Comparison of ENCODE assay signal across 10 cellular contexts in genomic region chr12:110498984-110499706, GRCh38. TPM values are rescaled to one million over a fixed set of nuclear protein-coding genes. Genes with fewer than 3 reads are reported as not detected.
DNase-seq lines count a peak whose midpoint lies in the region; ATAC-seq and TF ChIP-seq lines count a peak whose summit lies in the region.
"Had no signal": no experiment of that assay in that cellular context is flagged by ENCODE, and none has a peak within 500 bp of the region (broad histone marks: within the 10 kb centered on the region; RNA-seq: fewer than 3 reads in every experiment).

No MANE protein-coding gene starts in this region.

- H3K9me3 ChIP-seq in smooth muscle cell (replicated peaks; ENCODE audit: low read depth) (no peaks in the 10 kb centered on the region), vagina (no peaks in the 10 kb centered on the region)

- H3K4me3 ChIP-seq in smooth muscle cell (no peak overlapping the region), vagina (no peak overlapping the region)

- peaks cover 9% of the 10 kb centered on the region for H3K4me1 ChIP-seq in smooth muscle cell (ENCODE audit: low read depth)
- H3K4me1 ChIP-seq in vagina, result peaks cover 38% of the 10 kb centered on the region

- H3K27ac Mint-ChIP-seq in activated CD4-positive, alpha-beta T cell treated with anti-CD3 and anti-CD28 coated beads, Interleukin-2, amount 10 ng/mL, durations not matched to agents 24 days and 14 days, result peak overlapping the region; percentile 67

- H3K27me3 Mint-ChIP-seq in activated CD4-positive, alpha-beta T cell treated with anti-CD3 and anti-CD28 coated beads, Interleukin-2, amount 10 ng/mL, durations not matched to agents 24 days and 14 days, result peaks cover 2% of the 10 kb centered on the region

- H3K4me3 Mint-ChIP-seq in activated CD4-positive, alpha-beta T cell treated with anti-CD3 and anti-CD28 coated beads, Interleukin-2, amount 10 ng/mL, durations not matched to agents 24 days and 14 days, result peak overlapping the region; percentile 56

- no peak for DNase-seq in activated CD4-positive, alpha-beta T cell treated with anti-CD3 and anti-CD28 coated beads, Interleukin-2, amount 10 ng/mL, durations not matched to agents 24 days and 14 days
- no peak for DNase-seq in activated CD4-positive, alpha-beta T cell treated with anti-CD3 and anti-CD28 coated beads for 48 hours
- DNase-seq in RWPE1 (ENCODE audit: low spot score) (peak; percentile 57), smooth muscle cell (lab: John Stamatoyannopoulos, UW; ENCODE audit: unreplicated experiment) (no peak), RPMI8226 (no peak), vagina (ENCODE audit: extremely low spot score in 2 of 2) (no peak)
- DNase-seq in activated CD8-positive, alpha-beta memory T cell treated with anti-CD3 and anti-CD28 coated beads, Interleukin-2, amount 50 U/mL, for 4 hours, result no peak
- DNase-seq: activated gamma-delta T cell treated with Interleukin-2 at 50 U/mL for 16 hours, NCI-H1694 had no signal

- CTCF ChIA-PET in RWPE1 (lab: Yijun Ruan, JAX), result interaction anchor here (0.6 to 1.5 kb wide), 3 partner anchors 14 to 47 kb away, joined by 3 to 7 read pairs (median 3); partner anchors contain the start of gene FAM216A

- H2AFZ ChIP-seq in smooth muscle cell (ENCODE audit: low read depth), result no peak overlapping the region

- peaks cover 56% of the 10 kb centered on the region for H3K79me2 ChIP-seq in smooth muscle cell (ENCODE audit: low read depth)

- H4K20me1 ChIP-seq in smooth muscle cell (ENCODE audit: low read depth), result peaks cover 19% of the 10 kb centered on the region

- H3K36me3 ChIP-seq in smooth muscle cell (ENCODE audit: low read depth) (peaks cover 8% of the 10 kb centered on the region), vagina (peaks cover 0 to 18% of the 10 kb centered on the region in 2 donors)

- H3K9me3 Mint-ChIP-seq in activated CD4-positive, alpha-beta T cell treated with anti-CD3 and anti-CD28 coated beads, Interleukin-2, amount 10 ng/mL, durations not matched to agents 24 days and 14 days, result peaks cover 7% of the 10 kb centered on the region

- H3K27ac ChIP-seq in RWPE1 (no peak overlapping the region), smooth muscle cell (ENCODE audit: low read depth) (peak overlapping the region; percentile 28), vagina (no peak overlapping the region)

- TF ChIP-seq CTCF in RWPE1 (conservative IDR thresholded peaks at IDR 0.05; ENCODE audit: low read depth), result no peak
- no peak for TF ChIP-seq CTCF in smooth muscle cell (IDR thresholded peaks at IDR 0.05; ENCODE audit: borderline replicate concordance, insufficient read depth, poor library complexity, severe bottlenecking)
- no peak for TF ChIP-seq CTCF in vagina (IDR thresholded peaks at IDR 0.05)

- POLR2A ChIA-PET in RWPE1 (lab: Yijun Ruan, JAX; ENCODE audit: low non-redundant PET), result no interaction called here

- peak; percentile 6 for ATAC-seq in esophagus mucosa

- peaks cover 27% of the 10 kb centered on the region for H3K4me1 Mint-ChIP-seq in activated CD4-positive, alpha-beta T cell treated with anti-CD3 and anti-CD28 coated beads, Interleukin-2, amount 10 ng/mL, durations not matched to agents 24 days and 14 days

- H3K36me3 Mint-ChIP-seq in activated CD4-positive, alpha-beta T cell treated with anti-CD3 and anti-CD28 coated beads, Interleukin-2, amount 10 ng/mL, durations not matched to agents 24 days and 14 days (ENCODE audit: low read depth), result peaks cover 46% of the 10 kb centered on the region

- H3K27me3 ChIP-seq in smooth muscle cell (ENCODE audit: low read depth), result no peaks in the 10 kb centered on the region
- no peaks in the 10 kb centered on the region for H3K27me3 ChIP-seq in vagina

- intact Hi-C loops in activated CD4-positive, alpha-beta T cell treated with anti-CD3 and anti-CD28 coated beads, Interleukin-2, amount 10 ng/mL, durations not matched to agents 24 days and 14 days (cut with micrococcal nuclease), result no loop called here
- intact Hi-C loops in vagina (cut with DNase I), result no loop called here

- H3F3A ChIP-seq in smooth muscle cell (ENCODE audit: low read depth), result peaks cover 4% of the 10 kb centered on the region

- 85% methylated on average over 4 of the region's 4 CpGs for WGBS in smooth muscle cell (ENCODE audit: low lambda C conversion rate)

- no peak overlapping the region for H3K9ac ChIP-seq in smooth muscle cell (ENCODE audit: low read depth)

- H3K4me2 ChIP-seq in smooth muscle cell, result no peak overlapping the region

- TF ChIP-seq POLR2A in vagina (IDR thresholded peaks at IDR 0.05), result no peak

RNA-seq across cellular contexts. Expression of gene VPS29, which starts 2.8 kb away (rescaled TPM):
- total RNA-seq in activated CD4-positive, alpha-beta T cell treated with anti-CD3 and anti-CD28 coated beads, Interleukin-2, amount 10 ng/mL, durations not matched to agents 24 days and 14 days, result 101 and 106 TPM in 2 replicates
- total RNA-seq in esophagus mucosa, result 99.6 TPM
- total RNA-seq in smooth muscle cell, result 72.9 and 85.1 TPM in 2 replicates
- polyA plus RNA-seq in smooth muscle cell, result 136 TPM in 2 replicates
- total RNA-seq in vagina, result 74.9 TPM

RNA-seq across cellular contexts. Expression of gene RAD9B, which starts 3.0 kb away (rescaled TPM):
- total RNA-seq in activated CD4-positive, alpha-beta T cell treated with anti-CD3 and anti-CD28 coated beads, Interleukin-2, amount 10 ng/mL, durations not matched to agents 24 days and 14 days, result 0.37 and 0.95 TPM in 2 replicates
- total RNA-seq in esophagus mucosa (0.44 TPM), smooth muscle cell (not detected in 2 replicates), vagina (not detected)
- 0.64 TPM in 1 of 2 replicates, not detected in the other for polyA plus RNA-seq in smooth muscle cell

RNA-seq across cellular contexts. Expression of gene FAM216A, which starts 30.5 kb away (rescaled TPM):
- total RNA-seq in activated CD4-positive, alpha-beta T cell treated with anti-CD3 and anti-CD28 coated beads, Interleukin-2, amount 10 ng/mL, durations not matched to agents 24 days and 14 days, result 53.7 and 54.4 TPM in 2 replicates
- total RNA-seq in esophagus mucosa, result 2.2 TPM
- 9.1 and 13.3 TPM in 2 replicates for total RNA-seq in smooth muscle cell
- 11.3 and 14.0 TPM in 2 replicates for polyA plus RNA-seq in smooth muscle cell
- 11.0 TPM for total RNA-seq in vagina

RNA-seq across cellular contexts. Expression of gene GPN3, which starts 31.1 kb away (rescaled TPM):
- total RNA-seq in activated CD4-positive, alpha-beta T cell treated with anti-CD3 and anti-CD28 coated beads, Interleukin-2, amount 10 ng/mL, durations not matched to agents 24 days and 14 days, result 60.0 and 62.8 TPM in 2 replicates
- total RNA-seq in esophagus mucosa (12.0 TPM), smooth muscle cell (21.7 and 23.8 TPM in 2 replicates), vagina (17.4 TPM)
- polyA plus RNA-seq in smooth muscle cell, result 41.5 and 41.7 TPM in 2 replicates

RNA-seq across cellular contexts. Expression of gene ARPC3, which starts 49.0 kb away (rescaled TPM):
- 285 and 300 TPM in 2 replicates for total RNA-seq in activated CD4-positive, alpha-beta T cell treated with anti-CD3 and anti-CD28 coated beads, Interleukin-2, amount 10 ng/mL, durations not matched to agents 24 days and 14 days
- 289 TPM for total RNA-seq in esophagus mucosa
- total RNA-seq in smooth muscle cell, result 349 and 507 TPM in 2 replicates
- polyA plus RNA-seq in smooth muscle cell, result 338 and 393 TPM in 2 replicates
- 180 TPM for total RNA-seq in vagina
